In the genomic region with DNA sequence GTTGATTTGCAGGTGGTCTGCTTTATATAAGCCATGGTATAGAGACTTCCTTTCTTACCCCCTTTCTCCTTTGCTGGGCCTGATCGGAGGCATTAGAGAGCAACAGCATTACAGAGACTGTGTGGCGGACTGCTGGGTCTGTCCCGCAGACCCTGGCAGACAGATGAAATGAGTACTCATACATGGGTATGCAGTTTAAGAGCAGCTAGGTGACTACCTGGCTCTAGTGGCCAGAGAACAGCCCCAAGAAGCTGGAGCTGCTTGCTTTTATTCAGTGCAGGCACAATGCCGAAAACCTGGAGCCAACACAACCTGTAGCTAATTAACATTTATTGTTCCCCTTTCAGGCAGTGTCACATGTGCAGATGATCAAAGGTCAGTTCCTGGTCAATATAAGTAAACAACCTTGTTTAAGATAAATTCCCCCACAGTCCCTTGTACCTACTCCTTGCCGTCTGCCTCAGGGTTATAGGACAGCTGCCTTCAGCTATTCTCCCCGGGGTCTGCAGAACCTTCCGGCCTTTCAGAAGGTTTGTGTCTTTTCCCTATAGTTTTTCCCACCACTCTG, we compare ENCODE assay signal across 16 cellular contexts.
DNase-seq lines count a peak whose midpoint lies in the region; ATAC-seq, FAIRE-seq and TF ChIP-seq lines count a peak whose summit lies in the region.
"Had no signal": no experiment of that assay in that cellular context is flagged by ENCODE, and none has a peak within 500 bp of the region (broad histone marks: within the 10 kb centered on the region; RNA-seq: fewer than 3 reads in every experiment).

No MANE protein-coding gene starts in this region.

- H3K4me3 ChIP-seq in pancreas: peak overlapping the region in 3 of 4 donors; percentile 9 to 38 (median 27)
- H3K4me3 ChIP-seq: A549 had no signal

- peak overlapping the region; percentile 41 to 88 (median 72) for H3K27ac ChIP-seq in pancreas
- H3K27ac ChIP-seq: A549, C4-2B, RWPE1 had no signal

- TF ChIP-seq CTCF in pancreas (IDR thresholded peaks at IDR 0.05): no peak

- H3K4me1 ChIP-seq in pancreas: peaks cover 0 to 12% (median 11%) of the 10 kb centered on the region in 3 donors
- H3K4me1 ChIP-seq: A549 had no signal

- DNase-seq in DMS53 (lab: John Stamatoyannopoulos, UW): peak; percentile 51
- peak; percentile 32 for DNase-seq in SW480 (ENCODE audit: low spot score)
- peak; percentile 28 to 49 for DNase-seq in left colon
- peak; percentile 20 to 74 (median 52) for DNase-seq in pancreas
- no peak for DNase-seq in AML-193 (lab: John Stamatoyannopoulos, UW)
- no peak for DNase-seq in OCI-M1 (lab: John Stamatoyannopoulos, UW)
- DNase-seq in COR-L47 (lab: John Stamatoyannopoulos, UW): no peak
- DNase-seq: NCI-H1105 treated with DMSO at 0.1 percent for 48 hours, NCI-H1694 treated with DMSO at 0.1 percent for 48 hours, NCI-H446 treated with DMSO at 0.1 percent for 48 hours had no signal

- 31 to 33% methylated on average over 7 of the region's 7 CpGs for WGBS in pancreas, 2 donors

- no peaks in the 10 kb centered on the region for H3K27me3 ChIP-seq in pancreas

- FAIRE-seq in pancreas (lab: Jason Lieb, UNC): no peak
- FAIRE-seq: A549, GM18507, HTR-8/SVneo had no signal

- peak; percentile 95 for ATAC-seq in left colon
- peak; percentile 81 to 86 (median 84) for ATAC-seq in pancreas
- no peak for ATAC-seq in HG03280 (IDR thresholded peaks at IDR 0.05; ENCODE audit: unreplicated experiment)
- ATAC-seq: A549 had no signal

- no peaks in the 10 kb centered on the region for H3K9me3 ChIP-seq in pancreas
- H3K9me3 ChIP-seq: A549 had no signal

- H3K36me3 ChIP-seq in pancreas: no peaks in the 10 kb centered on the region

- intact Hi-C loops in left colon (cut with DNase I, micrococcal nuclease): no loop called here
- intact Hi-C loops in pancreas (cut with DNase I): no loop called here

Comparison
In these comparisons a context has a peak if more than half of its experiments do, and no peak if none do; other contexts are left out.
1. DNase-seq: peak in DMS53 (single experiment), SW480 (single experiment), left colon (2 of 2) and pancreas (6 of 6); none in AML-193 (0 of 2), OCI-M1 (single experiment) and COR-L47 (single experiment).